12 cellular contexts compared by ENCODE assay signal in the genomic region with DNA sequence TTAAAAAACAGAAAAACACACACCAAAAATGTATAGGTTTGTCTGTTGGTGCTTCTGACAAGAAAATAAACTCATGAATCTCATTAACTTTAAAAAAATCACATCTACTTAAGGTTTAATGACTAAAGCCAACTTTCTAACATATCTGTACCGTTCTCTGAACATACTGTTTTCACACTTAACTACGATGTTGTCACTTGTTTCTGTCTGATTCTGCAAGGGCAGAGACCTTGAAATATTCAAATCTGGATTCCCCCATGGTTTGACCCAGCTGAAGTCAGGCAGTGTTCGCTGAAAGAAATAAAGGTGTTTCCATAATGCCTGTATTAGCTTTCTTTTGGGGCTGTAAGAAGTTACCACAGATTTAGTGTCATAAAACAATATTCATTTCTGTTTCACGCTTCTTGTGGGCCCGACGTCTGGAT. TPM values are rescaled to one million over a fixed set of nuclear protein-coding genes. Genes with fewer than 3 reads are reported as not detected.
DNase-seq lines count a peak whose midpoint lies in the region; ATAC-seq, FAIRE-seq and TF ChIP-seq lines count a peak whose summit lies in the region.
"Had no signal": no experiment of that assay in that cellular context is flagged by ENCODE, and none has a peak within 500 bp of the region (broad histone marks: within the 10 kb centered on the region; RNA-seq: fewer than 3 reads in every experiment).

No MANE protein-coding gene starts in this region.

- no peaks in the 10 kb centered on the region for H4K20me1 ChIP-seq in GM12878 (ENCODE audit: control insufficient read depth, insufficient read depth)

- H3K79me2 ChIP-seq in GM12878 (ENCODE audit: control insufficient read depth, insufficient read depth, low read length): peaks cover 26% of the 10 kb centered on the region

- peak overlapping the region; percentile 60 for H3K9ac ChIP-seq in GM12878 (ENCODE audit: control insufficient read depth, insufficient read depth, low read length)

- H3K9me3 Mint-ChIP-seq in IgD-negative memory B cell: no peaks in the 10 kb centered on the region

- no peaks in the 10 kb centered on the region for H3K36me3 ChIP-seq in GM12878 (ENCODE audit: control insufficient read depth in 2 of 2, insufficient read depth in 2 of 2, low read length in 1 of 2)
- H3K36me3 ChIP-seq: tibial nerve had no signal

- TF ChIP-seq CTCF in AG04450 (IDR thresholded peaks at IDR 0.05; ENCODE audit: low read depth, low read length) (no peak), GM12878 (IDR thresholded peaks at IDR 0.05 in 2 of 3, conservative IDR thresholded peaks at IDR 0.05 in 1 of 3; ENCODE audit: control insufficient read depth in 2 of 3, extremely low read depth in 1 of 3, insufficient read depth in 1 of 3, low read depth in 3 of 3, low read length in 3 of 3) (no peak)

- TF ChIP-seq POLR2A in GM12878 (IDR thresholded peaks at IDR 0.05; ENCODE audit: low read depth, low read length): no peak

- peak overlapping the region; percentile 75 to 100 (median 95) for H3K27ac Mint-ChIP-seq in IgD-negative memory B cell

- POLR2A ChIA-PET in AG04450 (lab: Yijun Ruan, JAX): no interaction called here
- POLR2A ChIA-PET in GM12878 (lab: Charles Lee): interaction anchor here (0.6 to 4.8 kb wide), 6 partner anchors 10 to 292 kb away, joined by 3 to 38 read pairs (median 4); no protein-coding TSS in a partner anchor

- H3K27me3 ChIP-seq in AG04450 (ENCODE audit: control insufficient read depth, insufficient read depth, low read length): no peaks in the 10 kb centered on the region
- H3K27me3 ChIP-seq in GM12878 (replicated peaks in 1 of 2; ENCODE audit: control insufficient read depth in 2 of 2, insufficient read depth in 2 of 2, low read length in 1 of 2): no peaks in the 10 kb centered on the region
- H3K27me3 ChIP-seq: tibial nerve had no signal

- DNase-seq in AG04450 (ENCODE audit: low read depth, low spot score) (no peak), GM12878 (ENCODE audit: low read depth, low spot score) (peak; percentile 59), NCI-H187 treated with DMSO at 0.1 percent for 48 hours (lab: John Stamatoyannopoulos, UW) (no peak), NCI-H2171 treated with DMSO at 0.1 percent for 48 hours (lab: John Stamatoyannopoulos, UW) (no peak), NCI-H1930 (lab: John Stamatoyannopoulos, UW) (no peak)
- DNase-seq: cerebellar nuclear complex, COR-L47 had no signal

- H3K4me3 Mint-ChIP-seq in IgD-negative memory B cell: peak overlapping the region in 3 of 4 donors; percentile 29 to 72 (median 68)

- FAIRE-seq in GM12878 (lab: Jason Lieb, UNC): peak; percentile 64
- FAIRE-seq: frontal cortex had no signal

- H3K27me3 Mint-ChIP-seq in IgD-negative memory B cell: no peaks in the 10 kb centered on the region

- no TSS peak for BruUV-seq in GM12878 (replicated peaks; lab: Mats Ljungman, UMichigan)

- intact Hi-C loops in GM12878 (cut with micrococcal nuclease; ENCODE audit: unreplicated experiment): loop anchor here (1.0 to 5.0 kb wide), 2 partner anchors 18 to 1637 kb away; a partner anchor contains a TSS

- peak in 1 of 2 experiments; percentile 14; a peak in 1 of 4 replicates for TF ChIP-seq EP300 in GM12878 (IDR thresholded peaks at IDR 0.05; ENCODE audit: borderline replicate concordance in 1 of 2, control insufficient read depth in 1 of 2, low read depth in 2 of 2, low read length in 2 of 2)

- H3K4me2 ChIP-seq in GM12878 (ENCODE audit: control insufficient read depth, insufficient read depth): peak overlapping the region; percentile 75

- RAD21 ChIA-PET in GM12878 (lab: Charles Lee; ENCODE audit: unreplicated experiment): interaction anchor here (0.7 to 3.4 kb wide), 10 partner anchors 9 to 149 kb away, joined by 3 to 28 read pairs (median 3); no protein-coding TSS in a partner anchor

- H3K4me1 Mint-ChIP-seq in IgD-negative memory B cell: peaks cover 33 to 45% (median 39%) of the 10 kb centered on the region in 3 donors

- H3K36me3 Mint-ChIP-seq in IgD-negative memory B cell: peaks cover 3% of the 10 kb centered on the region

- ATAC-seq in GM18861 (IDR thresholded peaks at IDR 0.05; ENCODE audit: unreplicated experiment) (peak; percentile 33), GM12878 (peak; percentile 53), HG03045 (IDR thresholded peaks at IDR 0.05; ENCODE audit: unreplicated experiment) (no peak)

- H3K9me3 ChIP-seq in AG04450 (ENCODE audit: control insufficient read depth, insufficient read depth, low read length) (peaks cover 5% of the 10 kb centered on the region), GM12878 (replicated peaks; ENCODE audit: control insufficient read depth, insufficient read depth, low read length) (no peaks in the 10 kb centered on the region)
- H3K9me3 ChIP-seq: tibial nerve had no signal

- SMC1A ChIA-PET in GM12878 (lab: Charles Lee; ENCODE audit: uncharacterized antibody, unreplicated experiment): interaction anchor here (0.7 to 3.8 kb wide), 9 partner anchors 10 to 184 kb away, joined by 3 to 23 read pairs (median 6); no protein-coding TSS in a partner anchor

- H3K27ac ChIP-seq in AG04450 (ENCODE audit: low read depth, low read length): peak overlapping the region; percentile 66
- peak overlapping the region; percentile 91 for H3K27ac ChIP-seq in GM12878 (ENCODE audit: control insufficient read depth, insufficient read depth)
- H3K27ac ChIP-seq: tibial nerve had no signal

- H3K4me3 ChIP-seq in AG04450 (ENCODE audit: low read depth, low read length) (no peak overlapping the region), GM12878 (peak overlapping the region; percentile 52; the same call in 1 of the 2 replicates)
- H3K4me3 ChIP-seq: tibial nerve had no signal

- peaks cover 30% of the 10 kb centered on the region for H3K4me1 ChIP-seq in GM12878 (ENCODE audit: control insufficient read depth, insufficient read depth, low read length)

- TF ChIP-seq RAD21 in GM12878 (IDR thresholded peaks at IDR 0.05; ENCODE audit: insufficient read depth, low read depth, low read length): no peak

- WGBS in GM12878 (ENCODE audit: insufficient coverage, insufficient replicate concordance, low lambda C conversion rate, missing lambda C conversion rate): under 1% methylated on average over 6 of the region's 6 CpGs

- CTCF ChIA-PET in AG04450 (lab: Charles Lee) (no interaction called here), GM12878 (lab: Yijun Ruan, JAX) (interaction anchor here (1.3 to 3.3 kb wide), 4 partner anchors 10 to 75 kb away, joined by 4 to 12 read pairs (median 5); no protein-coding TSS in a partner anchor)

- peak overlapping the region; percentile 44 for H2AFZ ChIP-seq in GM12878 (ENCODE audit: control insufficient read depth, low read depth, low read length)

- in situ Hi-C loops in GM12878 (cut with MboI): no loop called here

TF ChIP-seq in GM12878, 131 proteins besides CTCF, POLR2A, EP300 and RAD21 (continues in another document):
- no peak; the same call in 1 of the 2 replicates for TF ChIP-seq TAF1 (IDR thresholded peaks at IDR 0.05; ENCODE audit: borderline replicate concordance, low read depth, low read length)
- TF ChIP-seq HDAC2 (IDR thresholded peaks at IDR 0.05): no peak
- 0 out of 2 replicates have a peak, but pooled peaks have one; percentile 56 for TF ChIP-seq PML (IDR thresholded peaks at IDR 0.05; ENCODE audit: low read length)
- no peak for TF ChIP-seq SMAD5 (IDR thresholded peaks at IDR 0.05; ENCODE audit: low read depth)
- no peak for TF ChIP-seq IKZF1 (conservative IDR thresholded peaks at IDR 0.05)
- no peak for TF ChIP-seq ZNF274 (IDR thresholded peaks at IDR 0.05; ENCODE audit: insufficient read depth, insufficient read length)
- 0 out of 2 replicates have a peak, but pooled peaks have one; percentile 66 for TF ChIP-seq RBBP5 (conservative IDR thresholded peaks at IDR 0.05)
- no peak for TF ChIP-seq TCF12 (IDR thresholded peaks at IDR 0.05; ENCODE audit: low read depth, low read length)
- no peak for TF ChIP-seq ZNF24 (IDR thresholded peaks at IDR 0.05)
- TF ChIP-seq RUNX3 (IDR thresholded peaks at IDR 0.05; ENCODE audit: low read length): peak; percentile 49
- no peak for TF ChIP-seq SIX5 (IDR thresholded peaks at IDR 0.05; ENCODE audit: low read depth, low read length, severe bottlenecking)
- TF ChIP-seq EZH2 (IDR thresholded peaks at IDR 0.05; ENCODE audit: borderline replicate concordance, control insufficient read depth, low read depth, low read length): no peak
- TF ChIP-seq, protein P1, sequence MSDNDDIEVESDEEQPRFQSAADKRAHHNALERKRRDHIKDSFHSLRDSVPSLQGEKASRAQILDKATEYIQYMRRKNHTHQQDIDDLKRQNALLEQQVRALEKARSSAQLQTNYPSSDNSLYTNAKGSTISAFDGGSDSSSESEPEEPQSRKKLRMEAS (IDR thresholded peaks at IDR 0.05; ENCODE audit: low read depth, low read length): no peak
- TF ChIP-seq SREBF1 (IDR thresholded peaks at IDR 0.05; ENCODE audit: low read length): no peak

RNA-seq across cellular contexts. Expression of a gene that starts 2.7 kb away (rescaled TPM):
- polyA plus RNA-seq in AG04450 (2011; rRNA removed): 28.9 and 31.7 TPM in 2 replicates
- 84.6 and 112 TPM in 2 replicates for polyA minus RNA-seq in AG04450 (2011; rRNA and poly(A)+ RNA removed)
- 24.5 TPM for polyA plus RNA-seq in IgD-negative memory B cell
- total RNA-seq in GM12878 (2013; cell fraction: nucleolus; rRNA removed): 265 and 317 TPM in 2 replicates
- total RNA-seq in GM12878 (2014; rRNA removed): 43.5 and 47.9 TPM in 2 replicates
- 41.2 and 44.3 TPM in 2 replicates for total RNA-seq in GM12878 (2014; rRNA removed; fragmentation: Illumina TruSeq; extraction: Trizol)
- total RNA-seq in GM12878 (2021): 86.0 and 87.6 TPM in 2 replicates
- 59.0 TPM for polyA plus RNA-seq in GM12878 (2011; ENCODE audit: low read depth)
- 43.8 and 53.0 TPM in 2 replicates for polyA plus RNA-seq in GM12878 (2011; rRNA removed)
- polyA plus RNA-seq in GM12878 (2011; cell fraction: cytosol; rRNA removed): 45.7 and 51.0 TPM in 2 replicates
- polyA plus RNA-seq in GM12878 (2011; cell fraction: nucleus; rRNA removed): 190 and 214 TPM in 2 replicates
- polyA plus RNA-seq in GM12878 (2012): 46.8 and 57.2 TPM in 2 replicates
- polyA plus RNA-seq in GM12878 (2014; fragmentation: Illumina TruSeq; extraction: Trizol): 51.8 and 64.0 TPM in 2 replicates
- 10 to 100 TPM; 11.0 to 14.8 TPM for polyA plus RNA-seq in GM12878 (2014; fragmentation: Nextera tagmentation; extraction: Ambion mirVana)
- polyA plus RNA-seq in GM12878 (2014; rRNA removed): 60.5 and 62.4 TPM in 2 replicates
- polyA plus RNA-seq in GM12878 (2016; fragmentation: Nextera tagmentation; extraction: Ambion mirVana): 10 to 100 TPM; 60.7 to 68.0 TPM
- 71.8 and 76.1 TPM in 2 replicates for polyA minus RNA-seq in GM12878 (2011; rRNA and poly(A)+ RNA removed)
- polyA minus RNA-seq in GM12878 (2011; cell fraction: cytosol; rRNA and poly(A)+ RNA removed): 17.2 and 23.4 TPM in 2 replicates
- polyA minus RNA-seq in GM12878 (2011; cell fraction: nucleus; rRNA and poly(A)+ RNA removed): 55.7 and 92.0 TPM in 2 replicates
